Comparison of ENCODE assay signal across 1 cellular context in genomic region chr6:26360451-26361416, GRCh38.
TF ChIP-seq lines count a peak whose summit lies in the region.

No MANE protein-coding gene starts in this region.

TF ChIP-seq in GM23338, 12 proteins besides CTCF, POLR2A, EP300 and RAD21 (continued from another document):
- TF ChIP-seq ZNF462 (CRISPR knock-in tag; IDR thresholded peaks at IDR 0.05) (no peak), STAT1 (IDR thresholded peaks at IDR 0.05; ENCODE audit: unreplicated experiment) (no peak), CREB1 (CRISPR knock-in tag; IDR thresholded peaks at IDR 0.05; ENCODE audit: low read depth) (no peak), POLR2AphosphoS5 (IDR thresholded peaks at IDR 0.05; ENCODE audit: low read depth) (no peak), JUNB (IDR thresholded peaks at IDR 0.05; ENCODE audit: unreplicated experiment) (no peak), REST (IDR thresholded peaks at IDR 0.05; ENCODE audit: unreplicated experiment) (no peak), EZH2 (IDR thresholded peaks at IDR 0.05; ENCODE audit: low read depth, unreplicated experiment) (no peak), ZNF114 (CRISPR knock-in tag; IDR thresholded peaks at IDR 0.05) (no peak)
